ENCODE assay signal across 18 cellular contexts in genomic region chr3:35422826-35423601, GRCh38.
DNase-seq lines count a peak whose midpoint lies in the region; ATAC-seq and TF ChIP-seq lines count a peak whose summit lies in the region.
"Had no signal": no experiment of that assay in that cellular context is flagged by ENCODE, and none has a peak within 500 bp of the region (broad histone marks: within the 10 kb centered on the region; RNA-seq: fewer than 3 reads in every experiment).

No MANE protein-coding gene starts in this region.

- peak overlapping the region; percentile 54 to 73 for H3K27ac ChIP-seq in thoracic aorta
- H3K27ac ChIP-seq: C4-2B, esophagus squamous epithelium, Peyer's patch, psoas muscle had no signal

- H3K4me1 Mint-ChIP-seq in T-cell, result no peaks in the 10 kb centered on the region

- H3K4me3 Mint-ChIP-seq in T-cell, result no peak overlapping the region

- no peak overlapping the region for H3K9ac ChIP-seq in adipocyte (ENCODE audit: low read length)

- peaks cover 0 to 11% (median 4%) of the 10 kb centered on the region in 3 donors for H3K9me3 Mint-ChIP-seq in T-cell

- H3K27me3 ChIP-seq in adipocyte (replicated peaks; ENCODE audit: control insufficient read depth, insufficient read depth, low read length), result no peaks in the 10 kb centered on the region
- H3K27me3 ChIP-seq in thoracic aorta (replicated peaks; ENCODE audit: insufficient read depth), result no peaks in the 10 kb centered on the region
- H3K27me3 ChIP-seq: esophagus squamous epithelium, Peyer's patch had no signal

- TF ChIP-seq CTCF in thoracic aorta (IDR thresholded peaks at IDR 0.05), result no peak

- H3K27me3 Mint-ChIP-seq in T-cell, result no peaks in the 10 kb centered on the region

- H3K9me3 ChIP-seq in adipocyte (ENCODE audit: control insufficient read depth, low read length), result peaks cover 3% of the 10 kb centered on the region
- no peaks in the 10 kb centered on the region for H3K9me3 ChIP-seq in thoracic aorta
- H3K9me3 ChIP-seq: esophagus squamous epithelium, Peyer's patch, psoas muscle had no signal

- ATAC-seq in thoracic aorta (ENCODE audit: insufficient number of reproducible peaks, low FRiP score, low read depth) (no peak), T-cell (replicated peaks in 1 of 4) (no peak)
- ATAC-seq: left ventricle myocardium superior, psoas muscle had no signal

- no peaks in the 10 kb centered on the region for H3K36me3 Mint-ChIP-seq in T-cell

- no peak overlapping the region for H3K27ac Mint-ChIP-seq in T-cell

- POLR2A ChIA-PET in T-cell (lab: Charles Lee), result no interaction called here

- H3K4me3 ChIP-seq in adipocyte (ENCODE audit: low read length), result no peak overlapping the region
- H3K4me3 ChIP-seq in thoracic aorta, result peak overlapping the region; percentile 48
- H3K4me3 ChIP-seq: esophagus squamous epithelium, Peyer's patch, psoas muscle had no signal

- no peaks in the 10 kb centered on the region for H3K36me3 ChIP-seq in adipocyte (ENCODE audit: control insufficient read depth, insufficient read depth, low read length, severe bottlenecking)
- no peaks in the 10 kb centered on the region for H3K36me3 ChIP-seq in thoracic aorta
- H3K36me3 ChIP-seq: esophagus squamous epithelium, Peyer's patch had no signal

- H3K4me1 ChIP-seq in adipocyte (ENCODE audit: control insufficient read depth, insufficient read depth, low read length) (no peaks in the 10 kb centered on the region), thoracic aorta (ENCODE audit: control insufficient read depth in 1 of 2, low read depth in 2 of 2) (peaks cover 10 to 13% of the 10 kb centered on the region in 2 donors)
- H3K4me1 ChIP-seq: esophagus squamous epithelium, Peyer's patch, psoas muscle had no signal

- CTCF ChIA-PET in T-cell (lab: Charles Lee), result interaction anchor here in 1 of 2 donors (0.6 kb wide), 1 partner anchor 782 kb away, joined by 13 read pairs; no protein-coding TSS in a partner anchor

- peak; percentile 41 for DNase-seq in NCI-H446 treated with DMSO at 0.1 percent for 48 hours (lab: John Stamatoyannopoulos, UW)
- DNase-seq in adipocyte (ENCODE audit: low read depth), result peak; percentile 60
- peak; percentile 27 for DNase-seq in glomerular endothelial cell (ENCODE audit: extremely low read depth, low read depth, low spot score)
- no peak for DNase-seq in thoracic aorta (ENCODE audit: low spot score)
- DNase-seq in T-cell, result no peak
- no peak for DNase-seq in NCI-H2029 treated with DMSO at 0.1 percent for 48 hours (lab: John Stamatoyannopoulos, UW)
- no peak for DNase-seq in HCEC 1CT
- DNase-seq: activated CD4-positive, CD25-positive, alpha-beta regulatory T cell; activated effector memory CD4-positive, alpha-beta T cell treated with Interleukin-2 at 50 U/mL for 16 hours; DMS79; esophagus squamous epithelium; left ventricle myocardium superior; NCI-H187; NCI-H524 treated with DMSO at 0.1 percent for 48 hours; Peyer's patch; psoas muscle; stimulated activated CD4-positive, alpha-beta T cell treated with anti-CD3 and anti-CD28 coated beads, Interleukin-15, amount 100 ng/mL, for 24 hours had no signal

Comparison
In these comparisons a context has a peak if more than half of its experiments do, and no peak if none do; other contexts are left out.
1. DNase-seq: peak in NCI-H446 treated with DMSO at 0.1 percent for 48 hours (single experiment), adipocyte (single experiment) and glomerular endothelial cell (single experiment); none in thoracic aorta (single experiment), T-cell (0 of 34), NCI-H2029 treated with DMSO at 0.1 percent for 48 hours (single experiment) and HCEC 1CT (single experiment).